ENCODE assay signal across 16 cellular contexts in the genomic region with DNA sequence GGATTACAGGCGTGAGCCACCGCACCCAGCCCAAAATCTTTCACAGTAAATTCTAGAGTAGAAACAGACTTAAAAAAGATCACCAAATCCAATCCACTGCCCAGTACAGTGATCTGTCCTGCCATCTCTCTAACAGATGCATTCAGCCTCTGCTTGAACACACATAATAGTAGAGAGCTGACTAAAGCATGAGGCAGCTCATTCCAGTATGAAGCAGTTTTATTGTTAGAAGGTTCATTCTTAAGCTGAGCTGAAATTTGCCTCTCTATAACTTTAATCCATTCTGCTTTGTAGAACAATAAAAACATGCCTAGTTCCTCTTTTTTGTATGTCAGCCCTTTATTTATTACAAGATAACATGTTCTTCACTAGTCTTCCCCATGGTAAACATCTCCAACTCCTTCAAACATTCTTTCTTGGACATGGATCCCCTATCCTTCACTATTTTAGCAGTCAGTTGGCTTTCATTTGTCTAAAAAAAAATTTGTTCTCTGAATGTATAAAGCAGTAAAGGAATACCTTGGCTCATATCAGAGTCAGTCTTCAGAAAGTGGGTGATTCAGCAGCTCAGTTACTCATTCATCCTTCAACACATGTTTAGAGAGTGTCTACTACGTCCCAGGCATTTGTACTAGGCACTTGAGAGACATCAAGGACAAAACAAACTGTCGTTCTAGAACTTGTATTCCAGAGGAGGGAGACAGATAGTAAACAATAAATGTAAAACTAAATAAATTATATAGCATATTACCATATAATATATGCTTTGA. TPM values are rescaled to one million over a fixed set of nuclear protein-coding genes. Genes with fewer than 3 reads are reported as not detected.
DNase-seq lines count a peak whose midpoint lies in the region; ATAC-seq and TF ChIP-seq lines count a peak whose summit lies in the region.
"Had no signal": no experiment of that assay in that cellular context is flagged by ENCODE, and none has a peak within 500 bp of the region (broad histone marks: within the 10 kb centered on the region; RNA-seq: fewer than 3 reads in every experiment).

No MANE protein-coding gene starts in this region.

- H3K4me3 ChIP-seq in AG10803 (ENCODE audit: low read length), result no peak overlapping the region
- H3K4me3 ChIP-seq in astrocyte of the spinal cord (ENCODE audit: low read depth, low read length), result no peak overlapping the region
- H3K4me3 ChIP-seq: heart left ventricle had no signal

- peaks cover 16% of the 10 kb centered on the region for H3K4me1 Mint-ChIP-seq in CD14-positive monocyte
- H3K4me1 Mint-ChIP-seq: activated CD4-positive, alpha-beta memory T cell treated with anti-CD3 and anti-CD28 coated beads, Interleukin-2, amount 10 ng/mL, durations not matched to agents 7 days and 5 days; nephron progenitor cell had no signal

- DNase-seq in AG10803 (ENCODE audit: low read depth) (peak; percentile 35), M059J (ENCODE audit: low read depth) (peak; percentile 33), astrocyte of the spinal cord (ENCODE audit: low read depth, low spot score) (peak; percentile 28), iris pigment epithelial cell (ENCODE audit: low read depth) (peak; percentile 85), CD14-positive monocyte (ENCODE audit: low spot score) (no peak), LoVo (ENCODE audit: low spot score) (no peak)
- DNase-seq in stimulated activated CD4-positive, alpha-beta T cell treated with anti-CD3 and anti-CD28 coated beads, Interleukin-4, amount 100 ng/mL, for 4 hours, result no peak
- DNase-seq: activated CD4-positive, alpha-beta memory T cell treated with anti-CD3 and anti-CD28 coated beads, Interleukin-2, amount 10 ng/mL, durations not matched to agents 7 days and 5 days; activated T-cell treated with anti-CD3 and anti-CD28 coated beads, Interleukin-2, amount 50 U/mL, for 48 hours; heart left ventricle; NCI-H1092 treated with DMSO at 0.1 percent for 48 hours; NCI-H69; nephron progenitor cell; RPMI8226; WERI-Rb-1 had no signal

- H3K4me3 Mint-ChIP-seq in CD14-positive monocyte, result no peak overlapping the region
- H3K4me3 Mint-ChIP-seq: activated CD4-positive, alpha-beta memory T cell treated with anti-CD3 and anti-CD28 coated beads, Interleukin-2, amount 10 ng/mL, durations not matched to agents 7 days and 5 days; nephron progenitor cell had no signal

- TF ChIP-seq CTCF in AG10803 (conservative IDR thresholded peaks at IDR 0.05; ENCODE audit: low read length) (no peak), astrocyte of the spinal cord (IDR thresholded peaks at IDR 0.05; ENCODE audit: low read depth, low read length) (no peak), CD14-positive monocyte (IDR thresholded peaks at IDR 0.05) (no peak)

- no peak for ATAC-seq in GM21367 (IDR thresholded peaks at IDR 0.05; ENCODE audit: unreplicated experiment)
- ATAC-seq: heart left ventricle had no signal

- intact Hi-C loops in CD14-positive monocyte (cut with micrococcal nuclease), result no loop called here

- no peak overlapping the region for H3K27ac Mint-ChIP-seq in CD14-positive monocyte
- H3K27ac Mint-ChIP-seq: activated CD4-positive, alpha-beta memory T cell treated with anti-CD3 and anti-CD28 coated beads, Interleukin-2, amount 10 ng/mL, durations not matched to agents 7 days and 5 days; nephron progenitor cell had no signal

- H3K9me3 Mint-ChIP-seq in CD14-positive monocyte, result peaks cover 0 to 1% (median 0%) of the 10 kb centered on the region in 7 donors
- H3K9me3 Mint-ChIP-seq: activated CD4-positive, alpha-beta memory T cell treated with anti-CD3 and anti-CD28 coated beads, Interleukin-2, amount 10 ng/mL, durations not matched to agents 7 days and 5 days; nephron progenitor cell had no signal

- peaks cover 0 to 3% (median 1%) of the 10 kb centered on the region in 3 donors for H3K27me3 Mint-ChIP-seq in CD14-positive monocyte (ENCODE audit: low read depth in 3 of 3)

- no peaks in the 10 kb centered on the region for H3K36me3 Mint-ChIP-seq in CD14-positive monocyte

- in situ Hi-C loops in astrocyte of the spinal cord (cut with HindIII; ENCODE audit: low sequenced_read_pairs), result no loop called here

RNA-seq across cellular contexts. Expression of gene PTBP2, which starts 10.7 kb away (rescaled TPM):
- 9.4 and 17.1 TPM in 2 replicates for total RNA-seq in M059J (2014; rRNA removed; shearing (Covaris generic))
- 1 to 10 TPM in 1 of 2 donors, under 1 TPM in 1; 0.52 to 1.2 TPM for polyA plus RNA-seq in CD14-positive monocyte

Comparison
In these comparisons a context has a peak if more than half of its experiments do, and no peak if none do; other contexts are left out.
1. DNase-seq: peak in AG10803 (single experiment), M059J (single experiment), astrocyte of the spinal cord (single experiment) and iris pigment epithelial cell (single experiment); none in CD14-positive monocyte (single experiment), LoVo (single experiment) and stimulated activated CD4-positive, alpha-beta T cell treated with anti-CD3 and anti-CD28 coated beads, Interleukin-4, amount 100 ng/mL, for 4 hours (0 of 2).